ENCODE assay signal across 1 cellular context in genomic region chr18:38545071-38545470, GRCh38.
TF ChIP-seq lines count a peak whose summit lies in the region.

No MANE protein-coding gene starts in this region.

TF ChIP-seq in WTC11, 78 proteins besides CTCF, POLR2A, EP300 and RAD21 (continued from another document):
- TF ChIP-seq ZBTB21 (CRISPR knock-in tag; IDR thresholded peaks at IDR 0.05; ENCODE audit: borderline replicate concordance) (no peak), ZNF263 (CRISPR knock-in tag; IDR thresholded peaks at IDR 0.05; ENCODE audit: low read depth) (no peak), IRF1 (CRISPR knock-in tag; IDR thresholded peaks at IDR 0.05) (no peak), SOX15 (CRISPR knock-in tag; IDR thresholded peaks at IDR 0.05) (no peak), ZNF671 (CRISPR knock-in tag; IDR thresholded peaks at IDR 0.05) (no peak), JAZF1 (CRISPR knock-in tag; IDR thresholded peaks at IDR 0.05) (no peak), JUN (CRISPR knock-in tag; IDR thresholded peaks at IDR 0.05) (no peak), ZSCAN18 (CRISPR knock-in tag; IDR thresholded peaks at IDR 0.05) (no peak), ERG (CRISPR knock-in tag; IDR thresholded peaks at IDR 0.05) (no peak)
